ENCODE assay signal across 9 cellular contexts in genomic region chr14:68282479-68283377, GRCh38.
DNase-seq lines count a peak whose midpoint lies in the region; FAIRE-seq lines count a peak whose summit lies in the region.
"Had no signal": no experiment of that assay in that cellular context is flagged by ENCODE, and none has a peak within 500 bp of the region (broad histone marks: within the 10 kb centered on the region; RNA-seq: fewer than 3 reads in every experiment).

No MANE protein-coding gene starts in this region.

- peaks cover 5% of the 10 kb centered on the region for H3K9me3 Mint-ChIP-seq in activated naive CD8-positive, alpha-beta T cell treated with anti-CD3 and anti-CD28 coated beads for 36 hours

- H3K4me1 Mint-ChIP-seq in activated naive CD8-positive, alpha-beta T cell treated with anti-CD3 and anti-CD28 coated beads for 36 hours = peaks cover 79% of the 10 kb centered on the region

- FAIRE-seq in HTR-8/SVneo (lab: Jason Lieb, UNC) = peak; percentile 83
- FAIRE-seq in urothelium cell line (lab: Jason Lieb, UNC) = peak; percentile 42
- FAIRE-seq: astrocyte had no signal

- H3K4me3 Mint-ChIP-seq in activated naive CD8-positive, alpha-beta T cell treated with anti-CD3 and anti-CD28 coated beads for 36 hours = peak overlapping the region; percentile 54

- DNase-seq in stimulated activated CD4-positive, alpha-beta T cell treated with anti-CD3 and anti-CD28 coated beads, Interleukin-15, amount 100 ng/mL, for 24 hours = peak; percentile 43
- no peak for DNase-seq in stimulated activated CD4-positive, alpha-beta T cell treated with anti-CD3 and anti-CD28 coated beads, Interleukin-2, amount 100 ng/mL, for 48 hours
- DNase-seq in HTR-8/SVneo (ENCODE audit: insufficient read length, low spot score) (no peak), urothelium cell line (ENCODE audit: low spot score) (no peak), GM03348 (ENCODE audit: low spot score) (no peak), ecto neural progenitor cell (ENCODE audit: low spot score) (no peak), Ammon's horn (ENCODE audit: low spot score) (no peak)
- peak; percentile 37 for DNase-seq in activated naive CD8-positive, alpha-beta T cell treated with anti-CD3 and anti-CD28 coated beads for 36 hours

- H3K27me3 Mint-ChIP-seq in activated naive CD8-positive, alpha-beta T cell treated with anti-CD3 and anti-CD28 coated beads for 36 hours = no peaks in the 10 kb centered on the region

- H3K27ac Mint-ChIP-seq in activated naive CD8-positive, alpha-beta T cell treated with anti-CD3 and anti-CD28 coated beads for 36 hours = peak overlapping the region; percentile 96

- H3K36me3 Mint-ChIP-seq in activated naive CD8-positive, alpha-beta T cell treated with anti-CD3 and anti-CD28 coated beads for 36 hours = peaks cover 13% of the 10 kb centered on the region

Comparison
In these comparisons a context has a peak if more than half of its experiments do, and no peak if none do; other contexts are left out.
1. DNase-seq: peak in stimulated activated CD4-positive, alpha-beta T cell treated with anti-CD3 and anti-CD28 coated beads, Interleukin-15, amount 100 ng/mL, for 24 hours (single experiment) and activated naive CD8-positive, alpha-beta T cell treated with anti-CD3 and anti-CD28 coated beads for 36 hours (single experiment); none in stimulated activated CD4-positive, alpha-beta T cell treated with anti-CD3 and anti-CD28 coated beads, Interleukin-2, amount 100 ng/mL, for 48 hours (0 of 2), HTR-8/SVneo (single experiment), urothelium cell line (single experiment), GM03348 (single experiment), ecto neural progenitor cell (single experiment) and Ammon's horn (single experiment).